ENCODE assay signal across 1 cellular context in genomic region chr2:96085541-96086355, GRCh38.
TF ChIP-seq lines count a peak whose summit lies in the region.

No MANE protein-coding gene starts in this region.

TF ChIP-seq in WTC11, 78 proteins besides CTCF, POLR2A, EP300 and RAD21 (continued from another document):
- TF ChIP-seq ZNF532 (CRISPR knock-in tag; IDR thresholded peaks at IDR 0.05; ENCODE audit: borderline replicate concordance), result no peak
- no peak for TF ChIP-seq ELF4 (CRISPR knock-in tag; IDR thresholded peaks at IDR 0.05; ENCODE audit: low read depth)
- TF ChIP-seq SOX15 (CRISPR knock-in tag; IDR thresholded peaks at IDR 0.05), result no peak
- TF ChIP-seq EMX1 (CRISPR knock-in tag; IDR thresholded peaks at IDR 0.05), result no peak
- no peak for TF ChIP-seq PREB (CRISPR knock-in tag; IDR thresholded peaks at IDR 0.05; ENCODE audit: borderline replicate concordance)
- TF ChIP-seq ZBTB43 (CRISPR knock-in tag; IDR thresholded peaks at IDR 0.05), result no peak
- TF ChIP-seq ZNF121 (CRISPR knock-in tag; IDR thresholded peaks at IDR 0.05), result no peak
- TF ChIP-seq CREB1 (CRISPR knock-in tag; IDR thresholded peaks at IDR 0.05), result no peak
- no peak for TF ChIP-seq GABPB1 (CRISPR knock-in tag; IDR thresholded peaks at IDR 0.05)
- TF ChIP-seq NR1H2 (CRISPR knock-in tag; IDR thresholded peaks at IDR 0.05), result no peak
- no peak for TF ChIP-seq AR (CRISPR knock-in tag; IDR thresholded peaks at IDR 0.05)
- TF ChIP-seq CDX4 (CRISPR knock-in tag; IDR thresholded peaks at IDR 0.05; ENCODE audit: borderline replicate concordance), result no peak
- TF ChIP-seq E2F1 (CRISPR knock-in tag; IDR thresholded peaks at IDR 0.05), result no peak
